ENCODE assay signal across 8 cellular contexts in genomic region chr10:73413108-73413527, GRCh38. TPM values are rescaled to one million over a fixed set of nuclear protein-coding genes. Genes with fewer than 3 reads are reported as not detected.
DNase-seq lines count a peak whose midpoint lies in the region; ATAC-seq and TF ChIP-seq lines count a peak whose summit lies in the region.

No MANE protein-coding gene starts in this region.

- TF ChIP-seq EP300 in tibial nerve (IDR thresholded peaks at IDR 0.05) = no peak

- no peaks in the 10 kb centered on the region for H3K9me3 Mint-ChIP-seq in activated CD8-positive, alpha-beta memory T cell treated with anti-CD3 and anti-CD28 coated beads, Interleukin-2, amount 10 ng/mL, durations not matched to agents 7 days and 5 days (ENCODE audit: low read depth)

- CTCF ChIA-PET in activated CD8-positive, alpha-beta memory T cell treated with anti-CD3 and anti-CD28 coated beads, Interleukin-2, amount 10 ng/mL, durations not matched to agents 7 days and 5 days (lab: Charles Lee) = interaction anchor here (0.7 to 1.5 kb wide), 5 partner anchors 80 to 1160 kb away, joined by 3 to 6 read pairs (median 4); no protein-coding TSS in a partner anchor

- H3K27me3 ChIP-seq in H7 (ENCODE audit: control insufficient read depth, insufficient read depth, low read length) = no peaks in the 10 kb centered on the region; the same call in 1 of the 2 replicates
- no peaks in the 10 kb centered on the region for H3K27me3 ChIP-seq in effector memory CD4-positive, alpha-beta T cell (replicated peaks; ENCODE audit: control insufficient read depth, insufficient read depth, low read length, poor library complexity, severe bottlenecking)
- H3K27me3 ChIP-seq in tibial nerve = no peaks in the 10 kb centered on the region

- H3K4me1 ChIP-seq in effector memory CD4-positive, alpha-beta T cell (ENCODE audit: control insufficient read depth, insufficient read depth, low read length, poor library complexity, severe bottlenecking) = peaks cover 18% of the 10 kb centered on the region
- H3K4me1 ChIP-seq in tibial nerve = peaks cover 0 to 42% (median 10%) of the 10 kb centered on the region in 4 donors

- H3K4me3 ChIP-seq in H7 (ENCODE audit: insufficient read depth, low read depth, low read length) (peak overlapping the region; percentile 85), LNCaP clone FGC (ENCODE audit: low read depth, low read length) (peak overlapping the region; percentile 96), tibial nerve (peak overlapping the region; percentile 62 to 98 (median 78))
- peak overlapping the region; percentile 99 for H3K4me3 ChIP-seq in effector memory CD4-positive, alpha-beta T cell (ENCODE audit: insufficient read depth, low read depth, low read length, poor library complexity, severe bottlenecking)

- H3K36me3 Mint-ChIP-seq in activated CD8-positive, alpha-beta memory T cell treated with anti-CD3 and anti-CD28 coated beads, Interleukin-2, amount 10 ng/mL, durations not matched to agents 7 days and 5 days = peaks cover 14% of the 10 kb centered on the region

- H3K4me3 Mint-ChIP-seq in activated CD8-positive, alpha-beta memory T cell treated with anti-CD3 and anti-CD28 coated beads, Interleukin-2, amount 10 ng/mL, durations not matched to agents 7 days and 5 days = peak overlapping the region; percentile 95

- DNase-seq in activated CD8-positive, alpha-beta memory T cell treated with anti-CD3 and anti-CD28 coated beads, Interleukin-2, amount 10 ng/mL, durations not matched to agents 7 days and 5 days = peak; percentile 77
- DNase-seq in activated CD8-positive, alpha-beta memory T cell treated with anti-CD3 and anti-CD28 coated beads, Interleukin-2, amount 50 U/mL, for 4 hours = no peak
- DNase-seq in H7 (peak; percentile 42), LNCaP clone FGC (ENCODE audit: low read depth) (peak; percentile 74), T-helper 9 cell (peak; percentile 21), middle frontal gyrus (ENCODE audit: extremely low spot score, low spot score) (peak; percentile 9), tibial nerve (ENCODE audit: low spot score in 2 of 2) (peak in 1 of 2 donors; percentile 15)
- no peak for DNase-seq in effector memory CD4-positive, alpha-beta T cell

- 2 to 4% methylated on average over 9 of the region's 9 CpGs for WGBS in tibial nerve, 2 donors

- H3K27me3 Mint-ChIP-seq in activated CD8-positive, alpha-beta memory T cell treated with anti-CD3 and anti-CD28 coated beads, Interleukin-2, amount 10 ng/mL, durations not matched to agents 7 days and 5 days = peaks cover 5% of the 10 kb centered on the region

- H3K27ac Mint-ChIP-seq in activated CD8-positive, alpha-beta memory T cell treated with anti-CD3 and anti-CD28 coated beads, Interleukin-2, amount 10 ng/mL, durations not matched to agents 7 days and 5 days = peak overlapping the region; percentile 92

- no peak for TF ChIP-seq POLR2A in tibial nerve (IDR thresholded peaks at IDR 0.05)

- peak; percentile 35 for ATAC-seq in activated CD8-positive, alpha-beta memory T cell treated with anti-CD3 and anti-CD28 coated beads, Interleukin-2, amount 10 ng/mL, durations not matched to agents 7 days and 5 days

- no peak for TF ChIP-seq CTCF in LNCaP clone FGC (IDR thresholded peaks at IDR 0.05; ENCODE audit: control insufficient read depth, extremely low read depth, insufficient read depth)
- no peak for TF ChIP-seq CTCF in tibial nerve (IDR thresholded peaks at IDR 0.05)

- no peaks in the 10 kb centered on the region for H3K36me3 ChIP-seq in H7 (replicated peaks; ENCODE audit: control insufficient read depth, insufficient read depth, low read length)
- no peaks in the 10 kb centered on the region for H3K36me3 ChIP-seq in effector memory CD4-positive, alpha-beta T cell (ENCODE audit: control insufficient read depth, insufficient read depth, low read length)
- H3K36me3 ChIP-seq in tibial nerve = no peaks in the 10 kb centered on the region

- H3K9me3 ChIP-seq in effector memory CD4-positive, alpha-beta T cell (ENCODE audit: control insufficient read depth, low read length) = no peaks in the 10 kb centered on the region
- H3K9me3 ChIP-seq in tibial nerve = no peaks in the 10 kb centered on the region

- peak overlapping the region; percentile 96 for H3K27ac ChIP-seq in effector memory CD4-positive, alpha-beta T cell (ENCODE audit: insufficient read depth, low read length, poor library complexity, severe bottlenecking)
- peak overlapping the region; percentile 68 to 97 (median 94) for H3K27ac ChIP-seq in tibial nerve

- peaks cover 49% of the 10 kb centered on the region for H3K4me1 Mint-ChIP-seq in activated CD8-positive, alpha-beta memory T cell treated with anti-CD3 and anti-CD28 coated beads, Interleukin-2, amount 10 ng/mL, durations not matched to agents 7 days and 5 days

RNA-seq across cellular contexts. Expression of gene ANXA7, which starts 0.7 kb away (rescaled TPM):
- 100 to 1,000 TPM in 1 of 2 experiments, 10 to 100 TPM in 1; 80.4 to 113 TPM for total RNA-seq in activated CD8-positive, alpha-beta memory T cell treated with anti-CD3 and anti-CD28 coated beads, Interleukin-2, amount 10 ng/mL, durations not matched to agents 7 days and 5 days
- 94.1 and 97.7 TPM in 2 replicates for total RNA-seq in H7 (2014; rRNA removed; shearing (Covaris generic))
- total RNA-seq in tibial nerve = 100 to 1,000 TPM in 2 of 4 donors, 10 to 100 TPM in 2; 82.7 to 141 (median 114) TPM

RNA-seq across cellular contexts. Expression of gene MSS51, which starts 20.2 kb away (rescaled TPM):
- 1 to 10 TPM; 2.9 to 4.1 TPM for total RNA-seq in activated CD8-positive, alpha-beta memory T cell treated with anti-CD3 and anti-CD28 coated beads, Interleukin-2, amount 10 ng/mL, durations not matched to agents 7 days and 5 days
- 1.7 and 2.2 TPM in 2 replicates for total RNA-seq in H7 (2014; rRNA removed; shearing (Covaris generic))
- total RNA-seq in tibial nerve = 1 to 10 TPM; 1.8 to 3.3 (median 3.0) TPM

RNA-seq across cellular contexts. Expression of gene CFAP70, which starts 54.5 kb away (rescaled TPM):
- under 1 TPM; 0.38 to 0.80 TPM for total RNA-seq in activated CD8-positive, alpha-beta memory T cell treated with anti-CD3 and anti-CD28 coated beads, Interleukin-2, amount 10 ng/mL, durations not matched to agents 7 days and 5 days
- total RNA-seq in H7 (2014; rRNA removed; shearing (Covaris generic)) = 0.15 and 0.45 TPM in 2 replicates
- total RNA-seq in tibial nerve = 10 to 100 TPM in 1 of 4 donors, 1 to 10 TPM in 3; 3.8 to 14.9 (median 6.6) TPM

Comparison
In these comparisons a context has a peak if more than half of its experiments do, and no peak if none do; other contexts are left out.
1. DNase-seq: peak in activated CD8-positive, alpha-beta memory T cell treated with anti-CD3 and anti-CD28 coated beads, Interleukin-2, amount 10 ng/mL, durations not matched to agents 7 days and 5 days (single experiment), H7 (single experiment), LNCaP clone FGC (single experiment), T-helper 9 cell (single experiment) and middle frontal gyrus (single experiment); none in activated CD8-positive, alpha-beta memory T cell treated with anti-CD3 and anti-CD28 coated beads, Interleukin-2, amount 50 U/mL, for 4 hours (single experiment) and effector memory CD4-positive, alpha-beta T cell (0 of 3).
2. Peak in every context shown above with its lines, with median percentiles within 50 percentile points of each other: H3K4me3 ChIP-seq.